30 cellular contexts compared by ENCODE assay signal in genomic region chr13:51303882-51304281, GRCh38. TPM values are rescaled to one million over a fixed set of nuclear protein-coding genes. Genes with fewer than 3 reads are reported as not detected.
"Had no signal": no experiment of that assay in that cellular context is flagged by ENCODE, and none has a peak within 500 bp of the region (broad histone marks: within the 10 kb centered on the region; RNA-seq: fewer than 3 reads in every experiment).

No MANE protein-coding gene starts in this region.

- H3K4me3 Mint-ChIP-seq: activated CD4-positive, alpha-beta memory T cell treated with anti-CD3 and anti-CD28 coated beads for 36 hours; activated CD4-positive, alpha-beta T cell treated with anti-CD3 and anti-CD28 coated beads, Interleukin-2, amount 10 ng/mL, durations not matched to agents 7 days and 5 days; activated naive CD8-positive, alpha-beta T cell; activated T-cell treated with anti-CD3 and anti-CD28 coated beads, Interleukin-2, amount 50 U/mL, for 4 hours; T-cell had no signal

- H3K27me3 Mint-ChIP-seq: activated CD4-positive, alpha-beta T cell treated with anti-CD3 and anti-CD28 coated beads, Interleukin-2, amount 10 ng/mL, durations not matched to agents 7 days and 5 days; activated naive CD8-positive, alpha-beta T cell had no signal

- FAIRE-seq: astrocyte, TTC549 had no signal

- H3K27me3 ChIP-seq: cardiac muscle cell, MG63 had no signal

- H3K4me1 Mint-ChIP-seq: activated CD4-positive, alpha-beta T cell treated with anti-CD3 and anti-CD28 coated beads, Interleukin-2, amount 10 ng/mL, durations not matched to agents 7 days and 5 days; T-cell had no signal

- H3K9me3 ChIP-seq: MG63 had no signal

- DNase-seq: activated CD4-positive, alpha-beta memory T cell treated with anti-CD3 and anti-CD28 coated beads for 36 hours; activated CD4-positive, alpha-beta T cell treated with anti-CD3 and anti-CD28 coated beads, Interleukin-2, amount 10 ng/mL, durations not matched to agents 7 days and 5 days; activated CD4-positive, CD25-positive, alpha-beta regulatory T cell; activated CD8-positive, alpha-beta memory T cell treated with anti-CD3 and anti-CD28 coated beads for 24 hours; activated effector memory CD4-positive, alpha-beta T cell treated with anti-CD3 and anti-CD28 coated beads, Interleukin-2, amount 50 U/mL, for 16 hours; activated naive CD4-positive, alpha-beta T cell treated with Interleukin-2 at 50 U/mL for 16 hours; activated T-cell treated with anti-CD3 and anti-CD28 coated beads, Interleukin-2, amount 50 U/mL, for 4 hours; amygdala; MG63; MV-4-11; NCI-H1092 treated with DMSO at 0.1 percent for 48 hours; NCI-H1417 treated with DMSO at 0.1 percent for 48 hours; NCI-H1694; NCI-H2029; NCI-H2107; NCI-H2171 treated with DMSO at 0.1 percent for 48 hours; NCI-H226; NCI-H526 treated with DMSO at 0.1 percent for 48 hours; SIG-M5; T-cell; T-helper 2 cell; T1000 had no signal

- ATAC-seq: activated T-cell treated with anti-CD3 and anti-CD28 coated beads, Interleukin-2, amount 50 U/mL, for 4 hours; T-cell had no signal

- H3K9me3 Mint-ChIP-seq: activated CD4-positive, alpha-beta memory T cell treated with anti-CD3 and anti-CD28 coated beads for 36 hours; activated CD4-positive, alpha-beta T cell treated with anti-CD3 and anti-CD28 coated beads, Interleukin-2, amount 10 ng/mL, durations not matched to agents 7 days and 5 days; activated T-cell treated with anti-CD3 and anti-CD28 coated beads, Interleukin-2, amount 50 U/mL, for 4 hours; brain; T-cell had no signal

- H3K36me3 Mint-ChIP-seq: activated CD4-positive, alpha-beta memory T cell treated with anti-CD3 and anti-CD28 coated beads for 36 hours; brain; T-cell had no signal

- H3K36me3 ChIP-seq: cardiac muscle cell, MG63 had no signal

- H3K27ac Mint-ChIP-seq: activated CD4-positive, alpha-beta memory T cell treated with anti-CD3 and anti-CD28 coated beads for 36 hours; activated CD4-positive, alpha-beta T cell treated with anti-CD3 and anti-CD28 coated beads, Interleukin-2, amount 10 ng/mL, durations not matched to agents 7 days and 5 days; activated naive CD8-positive, alpha-beta T cell; T-cell had no signal

- H3K27ac ChIP-seq: cardiac muscle cell had no signal

- H3K4me3 ChIP-seq: cardiac muscle cell, MG63 had no signal

RNA-seq across cellular contexts. Expression of gene SERPINE3, which starts 35.6 kb away (rescaled TPM):
- total RNA-seq: activated CD4-positive, alpha-beta memory T cell treated with anti-CD3 and anti-CD28 coated beads for 36 hours; activated CD4-positive, alpha-beta T cell treated with anti-CD3 and anti-CD28 coated beads, Interleukin-2, amount 10 ng/mL, durations not matched to agents 7 days and 5 days; activated T-cell treated with anti-CD3 and anti-CD28 coated beads, Interleukin-2, amount 50 U/mL, for 4 hours; astrocyte; NCI-H460; OCI-LY7; RPMI7951; T-cell had no signal
